Comparison of ENCODE assay signal across 36 cellular contexts in genomic region chr6:29079203-29079602, GRCh38. TPM values are rescaled to one million over a fixed set of nuclear protein-coding genes. Genes with fewer than 3 reads are reported as not detected.
"Had no signal": no experiment of that assay in that cellular context is flagged by ENCODE, and none has a peak within 500 bp of the region (broad histone marks: within the 10 kb centered on the region; RNA-seq: fewer than 3 reads in every experiment).

No MANE protein-coding gene starts in this region.

- H3K4me3 ChIP-seq: neural progenitor cell, ovary, psoas muscle, skin epidermis, smooth muscle cell, spleen, suprapubic skin, testis, tibial artery, transverse colon, upper lobe of right lung, uterus had no signal

- H3K36me3 Mint-ChIP-seq: naive thymus-derived CD8-positive, alpha-beta T cell; natural killer cell treated with Interleukin-12 subunit alpha and Interleukin-12 subunit beta and Interleukin-15 and Interleukin-18, amount 100 ng/mL, for 72 hours; neural progenitor cell; stimulated activated memory B cell treated with anti-CD40 and anti-IgM and Interleukin-4, amounts not matched to agents 10 μg/mL and 1 μg/mL and 100 μg/mL, for 72 hours; type B pancreatic cell had no signal

- H3K27ac ChIP-seq: neural progenitor cell, ovary, parathyroid adenoma, psoas muscle, skin epidermis, spleen, suprapubic skin, testis, tibial artery, transverse colon, upper lobe of right lung, uterus had no signal

- H3K4me1 Mint-ChIP-seq: neural progenitor cell; stimulated activated memory B cell treated with anti-CD40 and anti-IgM and Interleukin-4, amounts not matched to agents 10 μg/mL and 1 μg/mL and 100 μg/mL, for 72 hours; stimulated activated naive CD8-positive, alpha-beta T cell treated with anti-CD3 and anti-CD28 coated beads, Interleukin-15, amount 100 ng/mL, for 72 hours had no signal

- H3K36me3 ChIP-seq: neural progenitor cell, ovary, spleen, suprapubic skin, tibial artery, transverse colon, upper lobe of right lung, uterus had no signal

- H3K9ac ChIP-seq: neural progenitor cell, parathyroid adenoma had no signal

- H3K27ac Mint-ChIP-seq: naive thymus-derived CD8-positive, alpha-beta T cell; natural killer cell treated with Interleukin-12 subunit alpha and Interleukin-12 subunit beta and Interleukin-15 and Interleukin-18, amount 100 ng/mL, for 72 hours; neural progenitor cell; progenitor cell of endocrine pancreas; stimulated activated memory B cell treated with anti-CD40 and anti-IgM and Interleukin-4, amounts not matched to agents 10 μg/mL and 1 μg/mL and 100 μg/mL, for 72 hours; stimulated activated naive CD8-positive, alpha-beta T cell treated with anti-CD3 and anti-CD28 coated beads, Interleukin-15, amount 100 ng/mL, for 72 hours; type B pancreatic cell had no signal

- H3K4me3 Mint-ChIP-seq: naive thymus-derived CD8-positive, alpha-beta T cell; natural killer cell treated with Interleukin-12 subunit alpha and Interleukin-12 subunit beta and Interleukin-15 and Interleukin-18, amount 100 ng/mL, for 72 hours; neural progenitor cell; stimulated activated memory B cell treated with anti-CD40 and anti-IgM and Interleukin-4, amounts not matched to agents 10 μg/mL and 1 μg/mL and 100 μg/mL, for 72 hours; stimulated activated naive CD8-positive, alpha-beta T cell treated with anti-CD3 and anti-CD28 coated beads, Interleukin-15, amount 100 ng/mL, for 72 hours; type B pancreatic cell had no signal

- H3K4me1 ChIP-seq: neural progenitor cell, parathyroid adenoma, psoas muscle, spleen, suprapubic skin, testis, tibial artery, transverse colon, upper lobe of right lung, uterus had no signal

- ATAC-seq: naive thymus-derived CD8-positive, alpha-beta T cell; natural killer cell treated with Interleukin-12 subunit alpha and Interleukin-12 subunit beta and Interleukin-15 and Interleukin-18, amount 100 ng/mL, for 72 hours; psoas muscle; right cardiac atrium; sciatic nerve; stimulated activated memory B cell treated with anti-CD40 and anti-IgM and Interleukin-4, amounts not matched to agents 10 μg/mL and 1 μg/mL and 100 μg/mL, for 72 hours; stimulated activated naive CD8-positive, alpha-beta T cell treated with anti-CD3 and anti-CD28 coated beads, Interleukin-15, amount 100 ng/mL, for 72 hours; stimulated activated naive CD8-positive, alpha-beta T cell treated with anti-CD3 and anti-CD28 coated beads, Interleukin-15, Interleukin-2, amounts not matched to agents 100 U/mL and 50 U/mL, for 24 hours; upper lobe of right lung had no signal

- H3K27me3 ChIP-seq: ovary, suprapubic skin, testis, tibial artery, transverse colon, upper lobe of right lung, uterus had no signal

- H2AFZ ChIP-seq: neural progenitor cell, parathyroid adenoma had no signal

- H3K4me2 ChIP-seq: neural progenitor cell, smooth muscle cell had no signal

- H3K9me3 ChIP-seq: ovary, psoas muscle, spleen, testis, tibial artery, transverse colon, upper lobe of right lung, uterus had no signal

- DNase-seq: naive thymus-derived CD8-positive, alpha-beta T cell; occipital lobe; ovary; posterior cingulate gyrus; psoas muscle; right cardiac atrium; spleen; stimulated activated CD4-positive, alpha-beta T cell treated with anti-CD3 and anti-CD28 coated beads, Interleukin-12 subunit alpha, Interleukin-12 subunit beta, amount 100 ng/mL, for 4 hours; stimulated activated CD4-positive, alpha-beta T cell treated with anti-CD3 and anti-CD28 coated beads, Interleukin-1b, Interleukin-23, amount 100 ng/mL, for 48 hours; stimulated activated CD4-positive, alpha-beta T cell treated with anti-CD3 and anti-CD28 coated beads, Interleukin-4, amount 100 ng/mL, for 1 hour; stimulated activated CD4-positive, alpha-beta T cell treated with anti-CD3 and anti-CD28 coated beads, Interleukin-4, amount 100 ng/mL, for 4 hours; stimulated activated CD8-positive, alpha-beta memory T cell treated with anti-CD3 and anti-CD28 coated beads, Interleukin-4, amount 100 ng/mL, for 48 hours; stimulated activated naive CD4-positive, alpha-beta T cell; stimulated activated naive CD8-positive, alpha-beta T cell treated with anti-CD3 and anti-CD28 coated beads, Interleukin-15, amount 100 ng/mL, for 72 hours; stimulated activated naive CD8-positive, alpha-beta T cell treated with anti-CD3 and anti-CD28 coated beads, Interleukin-15, Interleukin-2, amounts not matched to agents 100 U/mL and 50 U/mL, for 24 hours; substantia nigra; testis; tibial artery; transverse colon; upper lobe of right lung; uterus had no signal

- H3K9me3 Mint-ChIP-seq: naive thymus-derived CD8-positive, alpha-beta T cell; natural killer cell treated with Interleukin-12 subunit alpha and Interleukin-12 subunit beta and Interleukin-15 and Interleukin-18, amount 100 ng/mL, for 72 hours; neural progenitor cell; stimulated activated memory B cell treated with anti-CD40 and anti-IgM and Interleukin-4, amounts not matched to agents 10 μg/mL and 1 μg/mL and 100 μg/mL, for 72 hours; stimulated activated naive CD8-positive, alpha-beta T cell treated with anti-CD3 and anti-CD28 coated beads, Interleukin-15, amount 100 ng/mL, for 72 hours; type B pancreatic cell had no signal

RNA-seq across cellular contexts. Expression of gene OR2B3, which starts 7.9 kb away (rescaled TPM):
- total RNA-seq: naive thymus-derived CD8-positive, alpha-beta T cell; natural killer cell treated with Interleukin-12 subunit alpha and Interleukin-12 subunit beta and Interleukin-15 and Interleukin-18, amount 100 ng/mL, for 72 hours; occipital lobe; osteoblast; ovary; progenitor cell of endocrine pancreas; psoas muscle; renal cortical epithelial cell; right cardiac atrium; sciatic nerve; smooth muscle cell; spleen; suprapubic skin; testis; transverse colon; upper lobe of right lung; urinary bladder; uterus had no signal
- polyA plus RNA-seq: naive thymus-derived CD8-positive, alpha-beta T cell; neural cell; ovary; psoas muscle; right cardiac atrium; smooth muscle cell; spleen; thymus; urinary bladder had no signal

RNA-seq across cellular contexts. Expression of gene OR2J1, which starts 20.1 kb away (rescaled TPM):
- total RNA-seq: naive thymus-derived CD8-positive, alpha-beta T cell; natural killer cell treated with Interleukin-12 subunit alpha and Interleukin-12 subunit beta and Interleukin-15 and Interleukin-18, amount 100 ng/mL, for 72 hours; occipital lobe; osteoblast; ovary; progenitor cell of endocrine pancreas; psoas muscle; renal cortical epithelial cell; right cardiac atrium; sciatic nerve; smooth muscle cell; spleen; suprapubic skin; transverse colon; upper lobe of right lung; urinary bladder; uterus had no signal
- polyA plus RNA-seq: naive thymus-derived CD8-positive, alpha-beta T cell; neural cell; ovary; psoas muscle; right cardiac atrium; smooth muscle cell; spleen; urinary bladder had no signal

RNA-seq across cellular contexts. Expression of gene OR2J3, which starts 28.7 kb away (rescaled TPM):
- total RNA-seq: naive thymus-derived CD8-positive, alpha-beta T cell; natural killer cell treated with Interleukin-12 subunit alpha and Interleukin-12 subunit beta and Interleukin-15 and Interleukin-18, amount 100 ng/mL, for 72 hours; occipital lobe; osteoblast; progenitor cell of endocrine pancreas; psoas muscle; renal cortical epithelial cell; right cardiac atrium; sciatic nerve; smooth muscle cell; spleen; suprapubic skin; transverse colon; upper lobe of right lung; urinary bladder; uterus had no signal
- polyA plus RNA-seq: naive thymus-derived CD8-positive, alpha-beta T cell; neural cell; ovary; psoas muscle; right cardiac atrium; smooth muscle cell; spleen; urinary bladder had no signal

RNA-seq across cellular contexts. Expression of gene OR2W1, which starts 34.2 kb away (rescaled TPM):
- total RNA-seq: naive thymus-derived CD8-positive, alpha-beta T cell; natural killer cell treated with Interleukin-12 subunit alpha and Interleukin-12 subunit beta and Interleukin-15 and Interleukin-18, amount 100 ng/mL, for 72 hours; occipital lobe; osteoblast; ovary; progenitor cell of endocrine pancreas; psoas muscle; renal cortical epithelial cell; right cardiac atrium; sciatic nerve; smooth muscle cell; spleen; suprapubic skin; testis; transverse colon; upper lobe of right lung; urinary bladder; uterus had no signal
- polyA plus RNA-seq: naive thymus-derived CD8-positive, alpha-beta T cell; neural cell; ovary; psoas muscle; right cardiac atrium; smooth muscle cell; spleen; thymus; urinary bladder had no signal
